Comparison of ENCODE assay signal across 19 cellular contexts in the genomic region with DNA sequence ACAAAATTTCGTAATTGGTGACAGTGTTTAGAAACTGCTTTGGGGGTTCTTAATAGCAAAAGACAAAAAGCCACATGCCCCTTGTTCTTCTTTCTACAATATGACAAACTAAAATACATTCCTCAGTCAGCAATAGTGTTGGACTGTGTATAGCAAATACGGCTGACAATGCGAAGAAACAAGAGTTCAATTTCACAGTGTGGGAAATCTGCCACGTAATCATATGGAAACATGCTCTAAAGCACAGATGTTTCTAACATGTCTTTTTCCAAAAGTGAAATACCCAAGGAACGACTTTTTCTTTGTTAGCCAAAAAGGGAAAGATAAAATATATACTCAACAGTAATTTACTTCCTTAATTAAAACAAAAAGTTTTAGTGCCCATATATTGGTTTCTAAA.
"Had no signal": no experiment of that assay in that cellular context is flagged by ENCODE, and none has a peak within 500 bp of the region (broad histone marks: within the 10 kb centered on the region; RNA-seq: fewer than 3 reads in every experiment).

No MANE protein-coding gene starts in this region.

- ATAC-seq: activated T-helper 17 cell treated with anti-CD3 and anti-CD28 coated beads, Interleukin-2, amount 50 U/mL, for 72 hours; effector memory CD8-positive, alpha-beta T cell; left colon; natural killer cell treated with Interleukin-12 subunit alpha and Interleukin-12 subunit beta and Interleukin-15 and Interleukin-18, amount 100 ng/mL, for 72 hours had no signal

- H3K36me3 ChIP-seq: prostate gland, sigmoid colon, stomach, upper lobe of left lung had no signal

- H3K4me3 ChIP-seq: prostate gland, sigmoid colon, stomach, upper lobe of left lung had no signal

- H3K9me3 ChIP-seq: prostate gland, sigmoid colon, testis, upper lobe of left lung had no signal

- H3K27me3 ChIP-seq: sigmoid colon, stomach, testis, upper lobe of left lung had no signal

- DNase-seq: activated CD4-positive, alpha-beta T cell treated with anti-CD3 and anti-CD28 coated beads, Interleukin-2, amount 50 U/mL, for 1 hour; activated CD4-positive, CD25-positive, alpha-beta regulatory T cell; activated naive CD4-positive, alpha-beta T cell treated with Interleukin-2 at 50 U/mL for 16 hours; aorta; cerebellar nuclear complex; dermis blood vessel endothelial cell; effector memory CD8-positive, alpha-beta T cell; left colon; nucleus accumbens; sigmoid colon; stimulated activated CD4-positive, alpha-beta T cell treated with anti-CD3 and anti-CD28 coated beads, Interleukin-1b, Interleukin-23, amount 100 ng/mL, for 48 hours; stomach; SW 1271; testis; upper lobe of left lung had no signal

- FAIRE-seq: islet of Langerhans had no signal

- H3K27ac ChIP-seq: prostate gland, sigmoid colon, stomach, testis had no signal

- H3K4me1 ChIP-seq: prostate gland, sigmoid colon, stomach, testis, upper lobe of left lung had no signal
